ENCODE assay signal across 10 cellular contexts in genomic region chr12:14390885-14391530, GRCh38. TPM values are rescaled to one million over a fixed set of nuclear protein-coding genes. Genes with fewer than 3 reads are reported as not detected.
A peak's percentile ranks its signal among the peaks of the same experiment; 100 is the strongest.
DNase-seq lines count a peak whose midpoint lies in the region; ATAC-seq, FAIRE-seq and TF ChIP-seq lines count a peak whose summit lies in the region.
"Had no signal": no experiment of that assay in that cellular context is flagged by ENCODE, and none has a peak within 500 bp of the region (broad histone marks: within the 10 kb centered on the region; RNA-seq: fewer than 3 reads in every experiment).

No MANE protein-coding gene starts in this region.

- H3K36me3 ChIP-seq in effector memory CD4-positive, alpha-beta T cell (ENCODE audit: control insufficient read depth, insufficient read depth, low read length) = no peaks in the 10 kb centered on the region
- H3K36me3 ChIP-seq in sigmoid colon = peaks cover 0 to 6% (median 0%) of the 10 kb centered on the region in 4 donors

- 34 to 51% methylated on average over 3 of the region's 3 CpGs for WGBS in sigmoid colon, 2 donors

- H3K4me3 ChIP-seq in effector memory CD4-positive, alpha-beta T cell (ENCODE audit: insufficient read depth, low read depth, low read length, poor library complexity, severe bottlenecking) = peak overlapping the region; percentile 14
- no peak overlapping the region for H3K4me3 ChIP-seq in sigmoid colon

- TF ChIP-seq EP300 in sigmoid colon (IDR thresholded peaks at IDR 0.05) = no peak

- no peak for ATAC-seq in HG03520 (IDR thresholded peaks at IDR 0.05; ENCODE audit: unreplicated experiment)

- no peaks in the 10 kb centered on the region for H3K27me3 ChIP-seq in effector memory CD4-positive, alpha-beta T cell (replicated peaks; ENCODE audit: control insufficient read depth, insufficient read depth, low read length, poor library complexity, severe bottlenecking)
- no peaks in the 10 kb centered on the region for H3K27me3 ChIP-seq in sigmoid colon

- no peak for TF ChIP-seq POLR2A in GM12892 (IDR thresholded peaks at IDR 0.05; ENCODE audit: low read depth, low read length)
- no peak for TF ChIP-seq POLR2A in sigmoid colon (IDR thresholded peaks at IDR 0.05)

- FAIRE-seq in GM12892 (lab: Jason Lieb, UNC) = peak; percentile 82

- H3K4me1 ChIP-seq in effector memory CD4-positive, alpha-beta T cell (ENCODE audit: control insufficient read depth, insufficient read depth, low read length, poor library complexity, severe bottlenecking) = peaks cover 9% of the 10 kb centered on the region
- H3K4me1 ChIP-seq in sigmoid colon = peaks cover 0 to 60% (median 40%) of the 10 kb centered on the region in 4 donors

- DNase-seq in GM12892 (ENCODE audit: insufficient read length) = no peak
- peak; percentile 25 for DNase-seq in NCI-H526 treated with DMSO at 0.1 percent for 48 hours (lab: John Stamatoyannopoulos, UW)
- no peak for DNase-seq in effector memory CD4-positive, alpha-beta T cell
- DNase-seq in sigmoid colon = no peak
- DNase-seq in NOMO-1 treated with DMSO at 0.1 percent for 48 hours (lab: John Stamatoyannopoulos, UW; ENCODE audit: unreplicated experiment) = no peak
- DNase-seq in NCI-H510A treated with DMSO at 0.1 percent for 48 hours (lab: John Stamatoyannopoulos, UW) = no peak
- DNase-seq in DMS53 treated with DMSO at 0.1 percent for 48 hours (lab: John Stamatoyannopoulos, UW; ENCODE audit: unreplicated experiment) = no peak
- DNase-seq: DMS79; stimulated activated CD4-positive, alpha-beta T cell treated with anti-CD3 and anti-CD28 coated beads, Interleukin-4, amount 100 ng/mL, for 1 hour had no signal

- no peak for TF ChIP-seq CTCF in sigmoid colon (IDR thresholded peaks at IDR 0.05)

- intact Hi-C loops in sigmoid colon (cut with DNase I) = no loop called here

- no peaks in the 10 kb centered on the region for H3K9me3 ChIP-seq in effector memory CD4-positive, alpha-beta T cell (ENCODE audit: control insufficient read depth, low read length)
- no peaks in the 10 kb centered on the region for H3K9me3 ChIP-seq in sigmoid colon

- H3K27ac ChIP-seq in effector memory CD4-positive, alpha-beta T cell (ENCODE audit: insufficient read depth, low read length, poor library complexity, severe bottlenecking) = peak overlapping the region; percentile 51
- H3K27ac ChIP-seq in sigmoid colon = peak overlapping the region; percentile 30 to 78 (median 49)

RNA-seq across cellular contexts. Expression of gene ATF7IP, which starts 25.5 kb away (rescaled TPM):
- 12.0 TPM for polyA plus RNA-seq in GM12892 (2012; ENCODE audit: missing spikeins)
- 10 to 100 TPM; 27.7 to 58.4 (median 44.6) TPM for total RNA-seq in sigmoid colon
- polyA plus RNA-seq in sigmoid colon = 10 to 100 TPM in 1 of 3 donors, 1 to 10 TPM in 2; 3.0 to 17.0 (median 3.6) TPM
